ENCODE assay signal across 15 cellular contexts in genomic region chr10:71933651-71934050, GRCh38. TPM values are rescaled to one million over a fixed set of nuclear protein-coding genes. Genes with fewer than 3 reads are reported as not detected.
DNase-seq lines count a peak whose midpoint lies in the region; ATAC-seq lines count a peak whose summit lies in the region.
"Had no signal": no experiment of that assay in that cellular context is flagged by ENCODE, and none has a peak within 500 bp of the region (broad histone marks: within the 10 kb centered on the region; RNA-seq: fewer than 3 reads in every experiment).

No MANE protein-coding gene starts in this region.

- H3K4me1 Mint-ChIP-seq in activated T-cell treated with anti-CD3 and anti-CD28 coated beads, Interleukin-2, amount 50 U/mL, for 4 hours (ENCODE audit: low read depth), result peaks cover 28% of the 10 kb centered on the region

- peak; percentile 15 for DNase-seq in activated CD4-positive, CD25-positive, alpha-beta regulatory T cell treated with anti-CD3 and anti-CD28 coated beads, Interleukin-2, amount 50 U/mL, for 16 hours (ENCODE audit: low read depth, low spot score)
- no peak for DNase-seq in activated CD4-positive, CD25-positive, alpha-beta regulatory T cell treated with anti-CD3 and anti-CD28 coated beads, Interleukin-2, amount 50 U/mL, for 72 hours
- peak; percentile 37 for DNase-seq in activated T-cell treated with anti-CD3 and anti-CD28 coated beads, Interleukin-2, amount 50 U/mL, for 4 hours
- peak; percentile 48 to 53 for DNase-seq in stimulated activated CD4-positive, alpha-beta T cell treated with anti-CD3 and anti-CD28 coated beads, Interleukin-15, amount 100 ng/mL, for 48 hours (ENCODE audit: low read depth in 2 of 2)
- DNase-seq in stimulated activated naive CD4-positive, alpha-beta T cell (lab: John Stamatoyannopoulos, UW), result peak in 5 of 6 experiments; percentile 11 to 76 (median 69)
- no peak for DNase-seq in pons (ENCODE audit: low spot score)
- DNase-seq: 8988T, glutamatergic neuron, GOT3, MV-4-11, NCI-H524 treated with DMSO at 0.1 percent for 48 hours, trophoblast cell had no signal

- no peaks in the 10 kb centered on the region for H3K27me3 Mint-ChIP-seq in activated T-cell treated with anti-CD3 and anti-CD28 coated beads, Interleukin-2, amount 50 U/mL, for 4 hours (ENCODE audit: low read depth)

- H3K4me3 Mint-ChIP-seq in activated T-cell treated with anti-CD3 and anti-CD28 coated beads, Interleukin-2, amount 50 U/mL, for 4 hours, result peak overlapping the region; percentile 22

- peak; percentile 97 for ATAC-seq in activated T-cell treated with anti-CD3 and anti-CD28 coated beads, Interleukin-2, amount 50 U/mL, for 4 hours
- no peak for ATAC-seq in GM19467 (IDR thresholded peaks at IDR 0.05; ENCODE audit: unreplicated experiment)
- no peak for ATAC-seq in GM21825 (IDR thresholded peaks at IDR 0.05; ENCODE audit: unreplicated experiment)
- ATAC-seq: left lobe of liver had no signal

- peaks cover 5% of the 10 kb centered on the region for H3K9me3 Mint-ChIP-seq in activated T-cell treated with anti-CD3 and anti-CD28 coated beads, Interleukin-2, amount 50 U/mL, for 4 hours

- no peaks in the 10 kb centered on the region for H3K36me3 Mint-ChIP-seq in activated T-cell treated with anti-CD3 and anti-CD28 coated beads, Interleukin-2, amount 50 U/mL, for 4 hours (ENCODE audit: insufficient read depth)

RNA-seq across cellular contexts. Expression of gene CHST3, which starts 30.5 kb away (rescaled TPM):
- 1 to 10 TPM in 2 of 3 donors, under 1 TPM in 1; 0.90 to 2.0 (median 1.1) TPM for total RNA-seq in activated T-cell treated with anti-CD3 and anti-CD28 coated beads, Interleukin-2, amount 50 U/mL, for 4 hours

Comparison
In these comparisons a context has a peak if more than half of its experiments do, and no peak if none do; other contexts are left out.
1. DNase-seq: peak in activated CD4-positive, CD25-positive, alpha-beta regulatory T cell treated with anti-CD3 and anti-CD28 coated beads, Interleukin-2, amount 50 U/mL, for 16 hours (single experiment), activated T-cell treated with anti-CD3 and anti-CD28 coated beads, Interleukin-2, amount 50 U/mL, for 4 hours (single experiment), stimulated activated CD4-positive, alpha-beta T cell treated with anti-CD3 and anti-CD28 coated beads, Interleukin-15, amount 100 ng/mL, for 48 hours (2 of 2) and stimulated activated naive CD4-positive, alpha-beta T cell (5 of 6); none in activated CD4-positive, CD25-positive, alpha-beta regulatory T cell treated with anti-CD3 and anti-CD28 coated beads, Interleukin-2, amount 50 U/mL, for 72 hours (single experiment) and pons (single experiment).
2. ATAC-seq: peak in activated T-cell treated with anti-CD3 and anti-CD28 coated beads, Interleukin-2, amount 50 U/mL, for 4 hours (2 of 2); none in GM19467 (single experiment) and GM21825 (single experiment).